Comparison of ENCODE assay signal across 8 cellular contexts in the genomic region with DNA sequence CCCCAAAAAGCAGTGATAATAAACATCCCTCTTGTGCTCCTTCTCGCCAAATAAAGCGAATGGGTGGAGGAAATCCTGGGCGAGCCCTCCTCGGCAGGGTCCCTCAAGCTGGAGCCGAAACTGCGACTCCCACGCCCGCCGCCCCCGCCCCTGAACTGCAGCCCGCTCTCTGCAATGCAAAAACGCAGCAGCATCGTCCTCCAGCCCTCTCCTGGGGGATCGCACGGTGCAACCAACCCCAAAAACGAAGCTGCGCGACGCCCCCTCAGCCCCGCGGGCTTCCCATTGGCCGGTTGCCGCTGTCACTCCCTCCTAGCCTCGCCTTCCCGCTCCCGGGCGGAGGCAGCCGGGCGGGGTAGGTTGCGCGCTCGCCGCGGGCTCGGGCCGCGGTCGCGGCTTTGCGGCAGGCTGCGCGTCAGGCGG. TPM values are rescaled to one million over a fixed set of nuclear protein-coding genes. Genes with fewer than 3 reads are reported as not detected.
A peak's percentile ranks its signal among the peaks of the same experiment; 100 is the strongest.
DNase-seq lines count a peak whose midpoint lies in the region; ATAC-seq, FAIRE-seq and TF ChIP-seq lines count a peak whose summit lies in the region.

A gene with protein sequence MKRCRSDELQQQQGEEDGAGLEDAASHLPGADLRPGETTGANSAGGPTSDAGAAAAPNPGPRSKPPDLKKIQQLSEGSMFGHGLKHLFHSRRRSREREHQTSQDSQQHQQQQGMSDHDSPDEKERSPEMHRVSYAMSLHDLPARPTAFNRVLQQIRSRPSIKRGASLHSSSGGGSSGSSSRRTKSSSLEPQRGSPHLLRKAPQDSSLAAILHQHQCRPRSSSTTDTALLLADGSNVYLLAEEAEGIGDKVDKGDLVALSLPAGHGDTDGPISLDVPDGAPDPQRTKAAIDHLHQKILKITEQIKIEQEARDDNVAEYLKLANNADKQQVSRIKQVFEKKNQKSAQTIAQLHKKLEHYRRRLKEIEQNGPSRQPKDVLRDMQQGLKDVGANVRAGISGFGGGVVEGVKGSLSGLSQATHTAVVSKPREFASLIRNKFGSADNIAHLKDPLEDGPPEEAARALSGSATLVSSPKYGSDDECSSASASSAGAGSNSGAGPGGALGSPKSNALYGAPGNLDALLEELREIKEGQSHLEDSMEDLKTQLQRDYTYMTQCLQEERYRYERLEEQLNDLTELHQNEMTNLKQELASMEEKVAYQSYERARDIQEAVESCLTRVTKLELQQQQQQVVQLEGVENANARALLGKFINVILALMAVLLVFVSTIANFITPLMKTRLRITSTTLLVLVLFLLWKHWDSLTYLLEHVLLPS (plus strand): TSS at position 363 of the 423 bp plus-strand sequence. CDS start 619 bp downstream, outside the sequence.

- POLR2A ChIA-PET in activated CD4-positive, alpha-beta memory T cell treated with anti-CD3 and anti-CD28 coated beads, Interleukin-2, amount 10 ng/mL, durations not matched to agents 7 days and 5 days (lab: Charles Lee) = interaction anchor here (1.5 to 4.1 kb wide), 5 partner anchors 16 to 107 kb away, joined by 7 to 26 read pairs (median 16); a partner anchor contains a TSS
- POLR2A ChIA-PET in HepG2 (lab: Yijun Ruan, JAX) = interaction anchor here (0.9 to 1.5 kb wide), 3 partner anchors 10 to 91 kb away, joined by 3 read pairs; no protein-coding TSS in a partner anchor

- peaks cover 35% of the 10 kb centered on the region for H3K4me1 Mint-ChIP-seq in activated CD4-positive, alpha-beta memory T cell treated with anti-CD3 and anti-CD28 coated beads, Interleukin-2, amount 10 ng/mL, durations not matched to agents 7 days and 5 days

- DNase-seq in HL-60 (ENCODE audit: low read depth in 1 of 2, low spot score in 1 of 2) = peak; percentile 51 to 59
- DNase-seq in NCI-H82 (lab: John Stamatoyannopoulos, UW) = peak; percentile 98
- peak; percentile 79 for DNase-seq in activated CD4-positive, alpha-beta memory T cell treated with anti-CD3 and anti-CD28 coated beads, Interleukin-2, amount 10 ng/mL, durations not matched to agents 7 days and 5 days
- DNase-seq in dermis microvascular lymphatic vessel endothelial cell (ENCODE audit: low read depth in 2 of 2) = peak; percentile 57 to 85
- peak; percentile 49 for DNase-seq in HepG2 (ENCODE audit: low spot score)
- peak; percentile 66 for DNase-seq in stimulated activated CD4-positive, alpha-beta T cell treated with anti-CD3 and anti-CD28 coated beads, Interleukin-2, amount 100 ng/mL, for 4 hours (ENCODE audit: low read depth)
- DNase-seq in OCI-M2 (lab: John Stamatoyannopoulos, UW; ENCODE audit: unreplicated experiment) = no peak

- H2AFZ ChIP-seq in HepG2 (ENCODE audit: low read length) = no peak within 1 kb of the TSS

- no peaks in the 10 kb centered on the region for H3K79me2 ChIP-seq in HepG2 (ENCODE audit: insufficient read depth, low read length)

- H3K4me3 ChIP-seq in HL-60 (replicated peaks; ENCODE audit: insufficient read depth, low read length) (peak within 1 kb of the TSS; percentile 54), HepG2 (replicated peaks in 1 of 3; ENCODE audit: insufficient read depth in 1 of 3, low read depth in 2 of 3, low read length in 3 of 3) (peak within 1 kb of the TSS; percentile 60 to 78 (median 64))

- H3K9me3 Mint-ChIP-seq in activated CD4-positive, alpha-beta memory T cell treated with anti-CD3 and anti-CD28 coated beads, Interleukin-2, amount 10 ng/mL, durations not matched to agents 7 days and 5 days = no peaks in the 10 kb centered on the region

- no peak for TF ChIP-seq EP300 in HepG2 (IDR thresholded peaks at IDR 0.05; ENCODE audit: low read depth in 2 of 2, low read length in 2 of 2)
- TF ChIP-seq EP300 in HepG2 (CRISPR knock-in tag; IDR thresholded peaks at IDR 0.05; ENCODE audit: borderline replicate concordance) = no peak

- no peak for TF ChIP-seq RAD21 in HepG2 (CRISPR knock-in tag; IDR thresholded peaks at IDR 0.05)

- peak within 1 kb of the TSS; percentile 82 for H3K4me3 Mint-ChIP-seq in activated CD4-positive, alpha-beta memory T cell treated with anti-CD3 and anti-CD28 coated beads, Interleukin-2, amount 10 ng/mL, durations not matched to agents 7 days and 5 days

- intact Hi-C loops in HepG2 (cut with micrococcal nuclease; ENCODE audit: unreplicated experiment) = no loop called here

- no peaks in the 10 kb centered on the region for H3K9me3 ChIP-seq in HepG2 (ENCODE audit: low read length)

- BruUV-seq in HepG2 (replicated peaks; lab: Mats Ljungman, UMichigan) = no TSS peak

- 4% methylated on average over 10 of the region's 43 CpGs for WGBS in HepG2 (ENCODE audit: low lambda C conversion rate)

- H3K27me3 ChIP-seq in HL-60 (ENCODE audit: insufficient read depth, poor library complexity, severe bottlenecking) (peaks cover 35% of the 10 kb centered on the region), HepG2 (ENCODE audit: control insufficient read depth in 1 of 2, insufficient read depth in 2 of 2, low read length in 2 of 2) (peaks cover 2 to 34% of the 10 kb centered on the region in 2 experiments; a peak in 4 of 5 replicates)

- H3K9ac ChIP-seq in HepG2 (ENCODE audit: insufficient read depth, low read depth, low read length) = no peak within 1 kb of the TSS

- no peak for FAIRE-seq in HepG2 (lab: Jason Lieb, UNC)

- in situ Hi-C loops in HepG2 (cut with HindIII; ENCODE audit: extremely low pct_ligation_motif_present, low pct_unique_long_range_greater_than_20kb) = no loop called here

- no peak for TF ChIP-seq POLR2A in HepG2 (IDR thresholded peaks at IDR 0.05; ENCODE audit: insufficient read depth in 1 of 2, low read depth in 2 of 2, low read length in 2 of 2)

- peak within 1 kb of the TSS; percentile 92 for H3K4me2 ChIP-seq in HepG2 (ENCODE audit: low read depth, low read length)

- no peaks in the 10 kb centered on the region for H3K36me3 Mint-ChIP-seq in activated CD4-positive, alpha-beta memory T cell treated with anti-CD3 and anti-CD28 coated beads, Interleukin-2, amount 10 ng/mL, durations not matched to agents 7 days and 5 days (ENCODE audit: low read depth)

- H4K20me1 ChIP-seq in HepG2 (ENCODE audit: insufficient read depth, low read length) = no peaks in the 10 kb centered on the region

- no peak within 1 kb of the TSS for H3K27ac ChIP-seq in HL-60 (replicated peaks)
- H3K27ac ChIP-seq in HepG2 (ENCODE audit: extremely low read length, insufficient read depth, low read length) = no peak within 1 kb of the TSS

- ATAC-seq in GM18502 (IDR thresholded peaks at IDR 0.05; ENCODE audit: poor library complexity, unreplicated experiment) (peak; percentile 82), HepG2 (peak; percentile 89)

- H3K27me3 Mint-ChIP-seq in activated CD4-positive, alpha-beta memory T cell treated with anti-CD3 and anti-CD28 coated beads, Interleukin-2, amount 10 ng/mL, durations not matched to agents 7 days and 5 days = peaks cover 40% of the 10 kb centered on the region

- CTCF ChIA-PET in activated CD4-positive, alpha-beta memory T cell treated with anti-CD3 and anti-CD28 coated beads, Interleukin-2, amount 10 ng/mL, durations not matched to agents 7 days and 5 days (lab: Charles Lee) = interaction anchor here (0.7 to 5.2 kb wide), 9 partner anchors 13 to 258 kb away, joined by 3 to 92 read pairs (median 3); no protein-coding TSS in a partner anchor
- CTCF ChIA-PET in HepG2 (lab: Yijun Ruan, JAX; ENCODE audit: low intra/inter-chr PET ratio, low total read pairs) = no interaction called here

- H3K4me1 ChIP-seq in HepG2 (ENCODE audit: insufficient read depth, low read length) = peaks cover 30% of the 10 kb centered on the region

- TF ChIP-seq CTCF in HL-60 (IDR thresholded peaks at IDR 0.05; ENCODE audit: insufficient read depth, low read length) (no peak), HepG2 (CRISPR knock-in tag; IDR thresholded peaks at IDR 0.05) (no peak)

- H3K27ac Mint-ChIP-seq in activated CD4-positive, alpha-beta memory T cell treated with anti-CD3 and anti-CD28 coated beads, Interleukin-2, amount 10 ng/mL, durations not matched to agents 7 days and 5 days = no peak within 1 kb of the TSS

- H3K36me3 ChIP-seq in HepG2 (replicated peaks in 1 of 2; ENCODE audit: control insufficient read depth in 1 of 2, insufficient read depth in 2 of 2, low read length in 2 of 2) = no peaks in the 10 kb centered on the region

TF ChIP-seq in HepG2, 621 proteins besides CTCF, POLR2A, EP300 and RAD21 (continues in another document):
- TF ChIP-seq ZNF547 (CRISPR knock-in tag; IDR thresholded peaks at IDR 0.05) (no peak), GABPB1 (CRISPR knock-in tag; IDR thresholded peaks at IDR 0.05) (peak; percentile 69)

RNA-seq across cellular contexts. Expression of the gene that starts here (rescaled TPM):
- total RNA-seq in activated CD4-positive, alpha-beta memory T cell treated with anti-CD3 and anti-CD28 coated beads, Interleukin-2, amount 10 ng/mL, durations not matched to agents 7 days and 5 days = 1 to 10 TPM; 1.8 TPM
- 0.38 and 0.77 TPM in 2 replicates for total RNA-seq in dermis microvascular lymphatic vessel endothelial cell
- total RNA-seq in HepG2 (2016; rRNA removed; fragmentation: Illumina TruSeq; extraction: Trizol) = 0.21 and 0.24 TPM in 2 replicates
- total RNA-seq in HepG2 (2016; cell fraction: cytosol; rRNA removed; fragmentation: Illumina TruSeq; extraction: Trizol; ENCODE audit: low read depth) = 0.35 and 0.71 TPM in 2 replicates
- 0.13 and 0.22 TPM in 2 replicates for total RNA-seq in HepG2 (2016; cell fraction: insoluble cytoplasmic fraction; rRNA removed; fragmentation: Illumina TruSeq; extraction: Trizol)
- total RNA-seq in HepG2 (2016; cell fraction: membrane; rRNA removed; fragmentation: Illumina TruSeq; extraction: Trizol) = 0.19 and 0.24 TPM in 2 replicates
- 0.28 and 0.37 TPM in 2 replicates for total RNA-seq in HepG2 (2016; cell fraction: nucleus; rRNA removed; fragmentation: Illumina TruSeq; extraction: Trizol)
- polyA plus RNA-seq in HepG2 (2011; rRNA removed) = 0.12 and 0.26 TPM in 2 replicates
- 0.09 and 0.12 TPM in 2 replicates for polyA plus RNA-seq in HepG2 (2011; cell fraction: cytosol; rRNA removed)
- 0.23 and 0.36 TPM in 2 replicates for polyA plus RNA-seq in HepG2 (2011; cell fraction: nucleus; rRNA removed)
- 0.07 and 0.23 TPM in 2 replicates for polyA plus RNA-seq in HepG2 (2012)
- 0.05 and 0.09 TPM in 2 replicates for polyA plus RNA-seq in HepG2 (2016; cell fraction: cytosol; fragmentation: Illumina TruSeq; extraction: Trizol; ENCODE audit: low read depth)
- polyA plus RNA-seq in HepG2 (2016; cell fraction: insoluble cytoplasmic fraction; fragmentation: Illumina TruSeq; extraction: Trizol; ENCODE audit: low read depth) = 0.11 and 0.27 TPM in 2 replicates
- polyA plus RNA-seq in HepG2 (2016; cell fraction: membrane; fragmentation: Illumina TruSeq; extraction: Trizol; ENCODE audit: low read depth) = 0.16 and 0.31 TPM in 2 replicates
- 0.20 and 0.56 TPM in 2 replicates for polyA plus RNA-seq in HepG2 (2016; cell fraction: nucleus; fragmentation: Illumina TruSeq; extraction: Trizol; ENCODE audit: insufficient read depth, low read depth)
- polyA minus RNA-seq in HepG2 (2011; rRNA and poly(A)+ RNA removed; ENCODE audit: low replicate concordance) = 0.78 and 3.1 TPM in 2 replicates
- polyA minus RNA-seq in HepG2 (2011; cell fraction: cytosol; rRNA and poly(A)+ RNA removed) = not detected in 2 replicates
- 0.26 TPM in 1 of 2 replicates, not detected in the other for polyA minus RNA-seq in HepG2 (2011; cell fraction: nucleus; rRNA and poly(A)+ RNA removed)

Comparison
In these comparisons a context has a peak if more than half of its experiments do, and no peak if none do; other contexts are left out.
1. Peak in DNase-seq in dermis microvascular lymphatic vessel endothelial cell; RNA of the gene not detected or under 1 TPM.